ENCODE assay signal across 25 cellular contexts in the genomic region with DNA sequence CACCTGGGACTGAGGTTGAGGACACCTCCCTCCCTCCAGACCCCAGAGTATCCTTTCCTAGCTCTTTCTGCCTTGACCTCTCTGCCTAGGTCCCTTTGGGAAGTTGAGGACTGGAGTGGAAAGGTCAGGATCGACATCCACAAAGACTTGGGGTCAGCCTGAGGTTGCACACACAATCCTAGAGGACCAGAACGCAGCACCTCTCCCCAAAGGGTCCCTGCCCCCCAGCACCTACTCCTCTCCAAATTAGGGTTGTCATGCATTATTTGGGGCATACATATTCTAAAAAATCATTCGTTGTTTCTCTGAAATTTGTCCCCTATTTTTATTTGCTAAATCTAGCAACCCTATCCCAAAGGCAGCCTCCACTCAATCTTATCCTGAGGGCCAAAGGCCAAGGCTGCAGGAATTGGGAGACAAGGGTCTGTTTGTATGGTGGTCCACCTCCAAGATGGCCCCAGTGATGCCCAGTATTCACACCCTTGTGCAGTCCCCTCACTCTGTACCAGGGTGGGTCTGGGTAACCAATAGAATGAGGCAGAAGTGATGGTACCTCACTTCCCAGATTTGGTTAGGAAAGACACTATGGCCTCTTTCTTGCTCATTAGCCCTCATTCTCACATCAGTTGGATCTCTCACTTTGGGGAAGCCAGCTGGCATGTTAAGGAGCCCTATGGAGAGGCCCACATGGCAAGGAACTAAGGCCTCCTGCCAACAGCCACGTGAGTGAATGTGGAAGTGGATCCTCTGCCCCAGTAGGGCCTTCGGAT. TPM values are rescaled to one million over a fixed set of nuclear protein-coding genes. Genes with fewer than 3 reads are reported as not detected.
"Had no signal": no experiment of that assay in that cellular context is flagged by ENCODE, and none has a peak within 500 bp of the region (broad histone marks: within the 10 kb centered on the region; RNA-seq: fewer than 3 reads in every experiment).

No MANE protein-coding gene starts in this region.

- H3K4me1 Mint-ChIP-seq: immature natural killer cell had no signal

- H3K36me3 Mint-ChIP-seq: immature natural killer cell; naive B cell; stimulated activated effector memory CD8-positive, alpha-beta T cell treated with anti-CD3 and anti-CD28 coated beads, Interleukin-12 subunit alpha, Interleukin-12 subunit beta, amount 100 ng/mL, for 72 hours; type B pancreatic cell had no signal

- H3K4me1 ChIP-seq: colonic mucosa, gastroesophageal sphincter, thyroid gland had no signal

- H3K9me3 Mint-ChIP-seq: nephron; stimulated activated effector memory CD8-positive, alpha-beta T cell treated with anti-CD3 and anti-CD28 coated beads, Interleukin-12 subunit alpha, Interleukin-12 subunit beta, amount 100 ng/mL, for 72 hours; type B pancreatic cell had no signal

- H3K4me3 ChIP-seq: colonic mucosa, esophagus squamous epithelium, gastroesophageal sphincter, left ventricle myocardium inferior, lung, right atrium auricular region, smooth muscle cell, suprapubic skin, thyroid gland had no signal

- H3K9me3 ChIP-seq: colonic mucosa, neutrophil, suprapubic skin, thyroid gland had no signal

- H3K27ac ChIP-seq: colonic mucosa, esophagus squamous epithelium, gastroesophageal sphincter, left ventricle myocardium inferior, neutrophil, right atrium auricular region, suprapubic skin, thyroid gland had no signal

- H3K27me3 ChIP-seq: colonic mucosa, right atrium auricular region, thyroid gland had no signal

- H3K36me3 ChIP-seq: colonic mucosa, esophagus squamous epithelium, gastroesophageal sphincter, left ventricle myocardium inferior, neutrophil, right atrium auricular region, suprapubic skin, thyroid gland had no signal

- DNase-seq: colonic mucosa; dermis blood vessel endothelial cell; esophagus squamous epithelium; foreskin fibroblast; glutamatergic neuron; immature natural killer cell; mesenchymal stem cell; naive B cell; stimulated activated CD4-positive, alpha-beta T cell treated with anti-CD3 and anti-CD28 coated beads, Interleukin-4, amount 100 ng/mL, for 1 hour; stimulated activated CD8-positive, alpha-beta memory T cell treated with anti-CD3 and anti-CD28 coated beads, Interleukin-4, amount 100 ng/mL, for 48 hours; stimulated activated naive CD8-positive, alpha-beta T cell treated with anti-CD3 and anti-CD28 coated beads, Interleukin-15, Interleukin-2, amounts not matched to agents 100 U/mL and 50 U/mL, for 24 hours; thyroid gland had no signal

- H3K27ac Mint-ChIP-seq: immature natural killer cell; naive B cell; stimulated activated effector memory CD8-positive, alpha-beta T cell treated with anti-CD3 and anti-CD28 coated beads, Interleukin-12 subunit alpha, Interleukin-12 subunit beta, amount 100 ng/mL, for 72 hours; type B pancreatic cell had no signal

- H3K4me3 Mint-ChIP-seq: immature natural killer cell; naive B cell; nephron; stimulated activated effector memory CD8-positive, alpha-beta T cell treated with anti-CD3 and anti-CD28 coated beads, Interleukin-12 subunit alpha, Interleukin-12 subunit beta, amount 100 ng/mL, for 72 hours; type B pancreatic cell had no signal

- ATAC-seq: gastroesophageal sphincter; stimulated activated effector memory CD8-positive, alpha-beta T cell treated with anti-CD3 and anti-CD28 coated beads, Interleukin-12 subunit alpha, Interleukin-12 subunit beta, amount 100 ng/mL, for 72 hours; stimulated activated naive CD8-positive, alpha-beta T cell treated with anti-CD3 and anti-CD28 coated beads, Interleukin-15, Interleukin-2, amounts not matched to agents 100 U/mL and 50 U/mL, for 24 hours had no signal

RNA-seq across cellular contexts. Expression of gene CHRNG, which starts 3.5 kb away (rescaled TPM):
- total RNA-seq: colonic mucosa, dermis blood vessel endothelial cell, epithelial cell of proximal tubule, esophagus squamous epithelium, gastroesophageal sphincter, left ventricle myocardium inferior, lung, osteocyte, right atrium auricular region, smooth muscle cell, suprapubic skin, thyroid gland had no signal
- polyA plus RNA-seq: immature natural killer cell, keratinocyte, lung, smooth muscle cell had no signal

RNA-seq across cellular contexts. Expression of gene CHRND, which starts 10.0 kb away (rescaled TPM):
- total RNA-seq: colonic mucosa, dermis blood vessel endothelial cell, epithelial cell of proximal tubule, esophagus squamous epithelium, gastroesophageal sphincter, left ventricle myocardium inferior, lung, osteocyte, smooth muscle cell, suprapubic skin, thyroid gland had no signal
- polyA plus RNA-seq: immature natural killer cell, keratinocyte, lung, smooth muscle cell had no signal

RNA-seq across cellular contexts. Expression of gene PRSS56, which starts 15.8 kb away (rescaled TPM):
- total RNA-seq: colonic mucosa, dermis blood vessel endothelial cell, epithelial cell of proximal tubule, esophagus squamous epithelium, gastroesophageal sphincter, left ventricle myocardium inferior, lung, osteocyte, smooth muscle cell, suprapubic skin, thyroid gland had no signal
- polyA plus RNA-seq: immature natural killer cell, keratinocyte, lung, smooth muscle cell had no signal
